1 cellular context compared by ENCODE assay signal in the genomic region with DNA sequence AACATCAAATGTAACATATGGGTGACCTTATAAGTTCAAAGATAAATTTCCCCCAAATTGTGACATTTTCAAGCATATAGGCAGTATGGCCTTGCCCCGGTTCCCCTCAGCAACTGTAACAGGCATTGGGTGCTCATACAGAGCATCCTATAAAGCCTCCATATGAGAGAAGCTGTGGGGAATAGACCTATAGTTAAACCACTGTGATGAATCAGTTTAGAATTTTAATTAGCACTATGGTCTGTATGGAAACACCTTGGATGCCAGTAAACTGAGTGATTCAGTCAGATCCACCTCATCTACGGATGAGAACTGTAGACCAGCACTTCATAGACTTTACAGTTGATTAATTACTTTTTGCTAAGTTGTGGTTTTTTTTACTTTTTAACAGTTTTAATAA.
TF ChIP-seq lines count a peak whose summit lies in the region.

No MANE protein-coding gene starts in this region.

TF ChIP-seq in GM12878, 131 proteins besides CTCF, POLR2A, EP300 and RAD21 (continued from another document):
- TF ChIP-seq YBX1 (IDR thresholded peaks at IDR 0.05) (no peak), MEF2B (IDR thresholded peaks at IDR 0.05; ENCODE audit: partially characterized antibody, poor library complexity, severe bottlenecking) (no peak), KDM1A (IDR thresholded peaks at IDR 0.05; ENCODE audit: borderline replicate concordance) (no peak), FOXK2 (IDR thresholded peaks at IDR 0.05) (no peak), ZSCAN29 (IDR thresholded peaks at IDR 0.05) (no peak), CHD1 (IDR thresholded peaks at IDR 0.05; ENCODE audit: low read depth, low read length) (no peak), TAF1 (IDR thresholded peaks at IDR 0.05; ENCODE audit: borderline replicate concordance, low read depth, low read length) (no peak), SP1 (IDR thresholded peaks at IDR 0.05; ENCODE audit: low read depth, low read length) (no peak), SMAD1 (IDR thresholded peaks at IDR 0.05; ENCODE audit: low read depth, partially characterized antibody) (no peak), MYC (IDR thresholded peaks at IDR 0.05; ENCODE audit: insufficient read depth, insufficient read length, insufficient replicate concordance, low read length, severe bottlenecking) (no peak), CBX5 (IDR thresholded peaks at IDR 0.05; ENCODE audit: low read depth) (no peak), RB1 (IDR thresholded peaks at IDR 0.05; ENCODE audit: borderline replicate concordance) (no peak), MXI1 (IDR thresholded peaks at IDR 0.05; ENCODE audit: low read depth, low read length) (no peak), SMARCA5 (IDR thresholded peaks at IDR 0.05) (no peak), NRF1 (conservative IDR thresholded peaks at IDR 0.05; ENCODE audit: low read depth, low read length) (no peak), TCF3 (IDR thresholded peaks at IDR 0.05; ENCODE audit: borderline replicate concordance, insufficient read depth, low read depth, low read length) (no peak)
- TF ChIP-seq, protein P1, sequence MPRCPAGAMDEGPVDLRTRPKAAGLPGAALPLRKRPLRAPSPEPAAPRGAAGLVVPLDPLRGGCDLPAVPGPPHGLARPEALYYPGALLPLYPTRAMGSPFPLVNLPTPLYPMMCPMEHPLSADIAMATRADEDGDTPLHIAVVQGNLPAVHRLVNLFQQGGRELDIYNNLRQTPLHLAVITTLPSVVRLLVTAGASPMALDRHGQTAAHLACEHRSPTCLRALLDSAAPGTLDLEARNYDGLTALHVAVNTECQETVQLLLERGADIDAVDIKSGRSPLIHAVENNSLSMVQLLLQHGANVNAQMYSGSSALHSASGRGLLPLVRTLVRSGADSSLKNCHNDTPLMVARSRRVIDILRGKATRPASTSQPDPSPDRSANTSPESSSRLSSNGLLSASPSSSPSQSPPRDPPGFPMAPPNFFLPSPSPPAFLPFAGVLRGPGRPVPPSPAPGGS (IDR thresholded peaks at IDR 0.05; ENCODE audit: borderline replicate concordance, insufficient read depth, low read depth, low read length, poor library complexity, severe bottlenecking): no peak
